Comparison of ENCODE assay signal across 8 cellular contexts in the genomic region with DNA sequence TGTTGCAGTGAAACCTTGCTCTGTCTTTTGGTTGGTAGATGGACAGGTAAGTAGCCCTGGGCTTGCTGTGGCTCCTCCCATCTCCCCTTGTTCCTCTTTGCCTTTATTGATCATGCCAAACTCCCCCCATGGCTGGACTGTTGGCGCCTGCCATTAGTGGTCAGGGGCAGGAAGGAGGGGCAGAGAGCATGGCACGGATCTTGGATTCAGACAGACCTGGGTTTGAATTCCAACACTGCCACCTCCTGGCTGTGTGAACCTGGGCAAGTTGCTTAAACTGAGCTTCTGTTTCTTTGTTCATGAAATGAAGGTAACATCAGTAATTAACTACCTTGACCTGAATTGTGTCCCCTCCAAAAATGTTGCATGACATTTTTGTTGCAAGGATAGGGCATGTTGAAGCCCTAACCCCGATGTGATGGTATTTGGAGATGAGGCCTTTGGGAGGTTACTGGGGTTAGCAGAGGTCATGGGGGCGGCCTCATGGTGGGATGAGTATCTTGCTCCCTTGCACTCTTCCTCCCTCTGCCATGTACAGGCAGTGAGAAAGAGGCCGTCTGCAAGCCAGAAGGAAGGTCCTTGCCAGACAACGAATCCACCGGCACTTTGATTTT. TPM values are rescaled to one million over a fixed set of nuclear protein-coding genes. Genes with fewer than 3 reads are reported as not detected.
DNase-seq lines count a peak whose midpoint lies in the region; ATAC-seq and TF ChIP-seq lines count a peak whose summit lies in the region.

No MANE protein-coding gene starts in this region.

- CTCF ChIA-PET in A673 (lab: Charles Lee), result interaction anchor here (0.6 to 1.4 kb wide), 3 partner anchors 85 to 312 kb away, joined by 4 to 6 read pairs (median 4); no protein-coding TSS in a partner anchor

- H3K9me3 ChIP-seq in A673 (ENCODE audit: low read depth, low read length, poor library complexity, severe bottlenecking) (no peaks in the 10 kb centered on the region), WERI-Rb-1 (ENCODE audit: severe bottlenecking) (no peaks in the 10 kb centered on the region), iPS DF 6.9 (ENCODE audit: control insufficient read depth, insufficient read depth, low read length) (no peaks in the 10 kb centered on the region), transverse colon (no peaks in the 10 kb centered on the region)

- H3K27ac ChIP-seq in A673 (ENCODE audit: low read depth, low read length, poor library complexity, severe bottlenecking) (no peak overlapping the region), WERI-Rb-1 (no peak overlapping the region), iPS DF 6.9 (ENCODE audit: low read length) (no peak overlapping the region), transverse colon (no peak overlapping the region)

- TF ChIP-seq POLR2A in transverse colon (IDR thresholded peaks at IDR 0.05), result no peak

- DNase-seq in A673 (ENCODE audit: low spot score), result peak; percentile 26
- no peak for DNase-seq in GM10266 (ENCODE audit: extremely low spot score)
- DNase-seq in NCI-H1048 (lab: John Stamatoyannopoulos, UW), result peak; percentile 5
- DNase-seq in WERI-Rb-1, result peak; percentile 76
- peak; percentile 50 for DNase-seq in iPS DF 6.9 (ENCODE audit: low read depth, low spot score)
- peak; percentile 63 for DNase-seq in transverse colon
- no peak for DNase-seq in COLO829 (ENCODE audit: low spot score)

- H3K27me3 ChIP-seq in A673 (replicated peaks; ENCODE audit: insufficient read depth, low read depth, low read length, poor library complexity) (no peaks in the 10 kb centered on the region), WERI-Rb-1 (ENCODE audit: insufficient read depth, low read depth, severe bottlenecking) (no peaks in the 10 kb centered on the region), iPS DF 6.9 (ENCODE audit: control insufficient read depth, insufficient read depth, low read length) (no peaks in the 10 kb centered on the region), transverse colon (no peaks in the 10 kb centered on the region)

- TF ChIP-seq EP300 in transverse colon (IDR thresholded peaks at IDR 0.05; ENCODE audit: low read depth), result no peak

- BruUV-seq in A673 (replicated peaks; lab: Mats Ljungman, UMichigan), result no TSS peak

- H3K36me3 ChIP-seq in A673 (ENCODE audit: insufficient read depth, low read length, poor library complexity, severe bottlenecking), result no peaks in the 10 kb centered on the region
- H3K36me3 ChIP-seq in WERI-Rb-1, result no peaks in the 10 kb centered on the region; the same call in 1 of the 2 replicates
- H3K36me3 ChIP-seq in iPS DF 6.9 (ENCODE audit: control insufficient read depth, insufficient read depth, low read length), result no peaks in the 10 kb centered on the region
- H3K36me3 ChIP-seq in transverse colon, result no peaks in the 10 kb centered on the region

- POLR2A ChIA-PET in A673 (lab: Charles Lee; ENCODE audit: low non-redundant PET), result no interaction called here

- H3K4me3 ChIP-seq in A673 (ENCODE audit: low read depth, low read length, poor library complexity, severe bottlenecking) (no peak overlapping the region), WERI-Rb-1 (ENCODE audit: low read depth, low read length) (no peak overlapping the region), iPS DF 6.9 (ENCODE audit: low read length) (no peak overlapping the region), transverse colon (no peak overlapping the region)

- in situ Hi-C loops in transverse colon (cut with MboI; ENCODE audit: low pct_ligation_motif_present in 1 of 4, low pct_unique_long_range_greater_than_20kb in 1 of 4, low sequenced_read_pairs in 3 of 4), result loop anchor here (5.0 to 10.0 kb wide), 3 partner anchors 250 to 310 kb away; no protein-coding TSS in a partner anchor

- H3K4me1 ChIP-seq in A673 (ENCODE audit: insufficient read depth, low read length, poor library complexity, severe bottlenecking) (no peaks in the 10 kb centered on the region), iPS DF 6.9 (ENCODE audit: control insufficient read depth, insufficient read depth, low read length) (peaks cover 4% of the 10 kb centered on the region), transverse colon (peaks cover 5 to 14% (median 12%) of the 10 kb centered on the region in 4 donors)

- TF ChIP-seq CTCF in A673 (conservative IDR thresholded peaks at IDR 0.05; ENCODE audit: low read depth, low read length), result peak; percentile 55
- TF ChIP-seq CTCF in GM10266 (IDR thresholded peaks at IDR 0.05; ENCODE audit: control insufficient read depth, insufficient read depth, low read depth, missing control alignments), result peak; percentile 78
- peak; percentile 86 for TF ChIP-seq CTCF in WERI-Rb-1 (IDR thresholded peaks at IDR 0.05; ENCODE audit: low read depth, low read length)
- TF ChIP-seq CTCF in transverse colon (IDR thresholded peaks at IDR 0.05), result peak; percentile 48 to 71 (median 53)

- WGBS in iPS DF 6.9 (ENCODE audit: insufficient coverage, insufficient read length), result no CpG with 5 or more reads among the region's 7 CpGs
- WGBS in transverse colon (ENCODE audit: low coverage in 1 of 2), 2 donors, result 13 to 54% methylated on average over 4 to 7 of the region's 7 CpGs

- ATAC-seq in HG03520 (IDR thresholded peaks at IDR 0.05; ENCODE audit: unreplicated experiment), result no peak

- intact Hi-C loops in A673 (cut with micrococcal nuclease; ENCODE audit: unreplicated experiment), result loop anchor here (5.0 kb wide), 1 partner anchor 313 kb away; no protein-coding TSS in a partner anchor
- intact Hi-C loops in transverse colon (cut with DNase I; ENCODE audit: low total_unique reads), result no loop called here

RNA-seq across cellular contexts. Expression of a gene that starts 6.0 kb away (rescaled TPM):
- total RNA-seq in A673 (2021) (not detected in 2 replicates), transverse colon (1 to 10 TPM in 3 of 4 donors, not detected in 1; 2.2 to 4.0 (median 3.4) TPM)

Comparison
In these comparisons a context has a peak if more than half of its experiments do, and no peak if none do; other contexts are left out.
1. DNase-seq: peak in A673 (single experiment), NCI-H1048 (single experiment), WERI-Rb-1 (single experiment), iPS DF 6.9 (single experiment) and transverse colon (single experiment); none in GM10266 (single experiment) and COLO829 (single experiment).
2. Peak in every context shown above with its lines, with median percentiles within 50 percentile points of each other: CTCF ChIP-seq.